In genomic region chr1:24704411-24705259, GRCh38 we compare ENCODE assay signal across 8 cellular contexts. TPM values are rescaled to one million over a fixed set of nuclear protein-coding genes. Genes with fewer than 3 reads are reported as not detected.
DNase-seq lines count a peak whose midpoint lies in the region; ATAC-seq, FAIRE-seq and TF ChIP-seq lines count a peak whose summit lies in the region.

No MANE protein-coding gene starts in this region.

- H3K9me3 Mint-ChIP-seq in naive thymus-derived CD4-positive, alpha-beta T cell = peaks cover 0 to 1% (median 0%) of the 10 kb centered on the region in 11 donors

- intact Hi-C loops in heart right ventricle (cut with DNase I) = loop anchor here in 2 of 10 donors (5.0 kb wide), 1 partner anchor 38 kb away; no protein-coding TSS in a partner anchor
- intact Hi-C loops in Right ventricle myocardium superior (cut with DNase I) = no loop called here
- intact Hi-C loops in naive thymus-derived CD4-positive, alpha-beta T cell (cut with micrococcal nuclease) = loop anchor here in 1 of 2 donors (5.0 kb wide), 1 partner anchor 43 kb away; the partner anchor contains the start of gene CLIC4

- no peaks in the 10 kb centered on the region for H3K27me3 ChIP-seq in heart right ventricle
- H3K27me3 ChIP-seq in upper lobe of left lung = no peaks in the 10 kb centered on the region
- no peaks in the 10 kb centered on the region for H3K27me3 ChIP-seq in naive thymus-derived CD4-positive, alpha-beta T cell (ENCODE audit: control insufficient read depth in 2 of 2, insufficient read depth in 2 of 2, low read length in 2 of 2)

- 62 to 64% methylated on average over 12 to 16 of the region's 16 CpGs for WGBS in heart right ventricle, 2 donors
- 64 to 73% methylated on average over 14 to 15 of the region's 16 CpGs for whole genome bisulfite sequencing in upper lobe of left lung, 2 donors

- CTCF ChIA-PET in naive thymus-derived CD4-positive, alpha-beta T cell (lab: Charles Lee) = no interaction called here

- peak overlapping the region; percentile 70 to 92 (median 83) for H3K27ac ChIP-seq in heart right ventricle
- peak overlapping the region; percentile 75 to 85 (median 81) for H3K27ac ChIP-seq in upper lobe of left lung
- H3K27ac ChIP-seq in naive thymus-derived CD4-positive, alpha-beta T cell (ENCODE audit: low read depth, low read length) = no peak overlapping the region

- H3K36me3 ChIP-seq in heart right ventricle = no peaks in the 10 kb centered on the region
- no peaks in the 10 kb centered on the region for H3K36me3 ChIP-seq in upper lobe of left lung
- no peaks in the 10 kb centered on the region for H3K36me3 ChIP-seq in naive thymus-derived CD4-positive, alpha-beta T cell (ENCODE audit: control insufficient read depth in 2 of 3, insufficient read depth in 3 of 3, low read length in 3 of 3)

- no peak for TF ChIP-seq POLR2A in upper lobe of left lung (IDR thresholded peaks at IDR 0.05)

- peak in 5 of 8 donors; percentile 15 to 46 (median 34) for ATAC-seq in heart right ventricle
- ATAC-seq in Right ventricle myocardium superior (ENCODE audit: poor library complexity) = no peak
- ATAC-seq in upper lobe of left lung (ENCODE audit: low FRiP score in 2 of 2) = peak; percentile 4 to 77
- ATAC-seq in naive thymus-derived CD4-positive, alpha-beta T cell = no peak
- no peak for ATAC-seq in HG03175 (IDR thresholded peaks at IDR 0.05; ENCODE audit: unreplicated experiment)

- peak overlapping the region in 4 of 10 donors; percentile 48 to 54 (median 51) for H3K4me3 Mint-ChIP-seq in naive thymus-derived CD4-positive, alpha-beta T cell

- H3K27me3 Mint-ChIP-seq in naive thymus-derived CD4-positive, alpha-beta T cell = no peaks in the 10 kb centered on the region

- peaks cover 0 to 43% (median 31%) of the 10 kb centered on the region in 9 donors for H3K4me1 ChIP-seq in heart right ventricle
- H3K4me1 ChIP-seq in upper lobe of left lung = peaks cover 20 to 30% (median 22%) of the 10 kb centered on the region in 4 donors
- no peaks in the 10 kb centered on the region for H3K4me1 ChIP-seq in naive thymus-derived CD4-positive, alpha-beta T cell (ENCODE audit: control insufficient read depth in 2 of 2, insufficient read depth in 2 of 2, low read length in 2 of 2)

- POLR2A ChIA-PET in naive thymus-derived CD4-positive, alpha-beta T cell (lab: Charles Lee) = no interaction called here

- H3K4me1 Mint-ChIP-seq in naive thymus-derived CD4-positive, alpha-beta T cell = peaks cover 7 to 24% (median 10%) of the 10 kb centered on the region in 7 donors

- peak in 1 of 2 donors; percentile 50 for DNase-seq in heart right ventricle
- DNase-seq in Right ventricle myocardium superior = no peak
- peak; percentile 97 for DNase-seq in amniotic epithelial cell (ENCODE audit: low read depth)
- DNase-seq in kidney glomerular epithelial cell (lab: John Stamatoyannopoulos, UW) = peak; percentile 80
- no peak for DNase-seq in upper lobe of left lung
- DNase-seq in naive thymus-derived CD4-positive, alpha-beta T cell = no peak
- DNase-seq in GM19239 (ENCODE audit: insufficient read length, low spot score) = no peak

- H3K4me3 ChIP-seq in heart right ventricle (peak overlapping the region in 5 of 10 donors; percentile 9 to 31 (median 25)), upper lobe of left lung (peak overlapping the region in 2 of 4 donors; percentile 36 to 38)
- H3K4me3 ChIP-seq in naive thymus-derived CD4-positive, alpha-beta T cell (ENCODE audit: low read length) = no peak overlapping the region

- no peaks in the 10 kb centered on the region for H3K9me3 ChIP-seq in heart right ventricle
- no peaks in the 10 kb centered on the region for H3K9me3 ChIP-seq in upper lobe of left lung
- H3K9me3 ChIP-seq in naive thymus-derived CD4-positive, alpha-beta T cell (ENCODE audit: control insufficient read depth in 2 of 3, low read length in 3 of 3) = no peaks in the 10 kb centered on the region

- TF ChIP-seq CTCF in heart right ventricle (IDR thresholded peaks at IDR 0.05) (no peak), upper lobe of left lung (IDR thresholded peaks at IDR 0.05) (no peak)

- peaks cover 0 to under 1% (median 0%) of the 10 kb centered on the region in 5 donors for H3K36me3 Mint-ChIP-seq in naive thymus-derived CD4-positive, alpha-beta T cell

- no peak for FAIRE-seq in GM19239 (lab: Jason Lieb, UNC)

- TF ChIP-seq EP300 in upper lobe of left lung (IDR thresholded peaks at IDR 0.05) = no peak

- peak overlapping the region in 2 of 9 donors; percentile 12 to 55 for H3K27ac Mint-ChIP-seq in naive thymus-derived CD4-positive, alpha-beta T cell

RNA-seq across cellular contexts. Expression of gene CLIC4, which starts 40.6 kb away (rescaled TPM):
- total RNA-seq in heart right ventricle = 100 to 1,000 TPM; 256 to 511 (median 353) TPM
- polyA plus RNA-seq in heart right ventricle = 100 to 1,000 TPM in 1 of 2 donors, 10 to 100 TPM in 1; 90.8 to 308 TPM
- total RNA-seq in Right ventricle myocardium superior = 334 TPM
- total RNA-seq in upper lobe of left lung = 100 to 1,000 TPM in 4 of 6 donors, 10 to 100 TPM in 2; 44.0 to 234 (median 147) TPM
- total RNA-seq in naive thymus-derived CD4-positive, alpha-beta T cell = 10 to 100 TPM in 1 of 5 experiments, 1 to 10 TPM in 4; 1.4 to 16.8 (median 5.1) TPM
- polyA plus RNA-seq in naive thymus-derived CD4-positive, alpha-beta T cell = under 1 TPM; 0.54 to 0.58 TPM

Comparison
In these comparisons a context has a peak if more than half of its experiments do, and no peak if none do; other contexts are left out.
1. ATAC-seq: peak in heart right ventricle (5 of 8) and upper lobe of left lung (2 of 2); none in Right ventricle myocardium superior (single experiment), naive thymus-derived CD4-positive, alpha-beta T cell (single experiment) and HG03175 (single experiment).
2. DNase-seq: peak in amniotic epithelial cell (single experiment) and kidney glomerular epithelial cell (single experiment); none in Right ventricle myocardium superior (single experiment), upper lobe of left lung (0 of 2), naive thymus-derived CD4-positive, alpha-beta T cell (0 of 9) and GM19239 (single experiment).